8 cellular contexts compared by ENCODE assay signal in the genomic region with DNA sequence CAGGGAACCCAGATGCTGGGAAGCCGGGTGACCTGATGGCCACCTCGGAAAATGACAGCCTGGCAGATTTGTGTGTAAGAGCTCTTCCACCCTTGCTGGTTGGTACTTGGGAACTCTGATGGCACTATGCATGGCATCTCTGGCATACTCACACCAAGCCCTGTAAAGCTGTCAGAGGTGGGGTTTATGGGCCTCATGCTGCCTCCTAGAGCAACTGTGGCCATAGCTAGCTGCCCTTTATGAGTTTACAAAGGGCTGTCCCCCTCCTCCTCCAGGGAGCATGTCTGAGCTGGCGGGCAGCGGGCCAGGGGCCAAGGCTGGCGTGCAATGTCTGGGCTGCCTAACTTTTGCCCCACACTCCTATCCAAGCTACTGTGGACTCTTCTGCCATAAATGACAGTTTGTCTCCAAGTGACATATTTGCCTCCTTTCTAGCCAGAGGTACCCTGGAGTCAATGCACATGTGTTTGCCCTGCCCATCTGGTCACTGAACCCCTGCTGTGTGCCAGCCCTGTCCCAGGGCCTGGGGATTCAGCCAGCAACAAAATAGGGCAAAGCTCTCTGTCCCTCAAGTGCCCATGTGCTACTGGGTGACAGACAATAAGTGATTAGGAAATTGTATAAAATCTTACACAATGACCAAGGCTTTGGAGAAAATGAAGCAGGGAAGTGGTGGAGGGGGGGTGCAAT. TPM values are rescaled to one million over a fixed set of nuclear protein-coding genes. Genes with fewer than 3 reads are reported as not detected.
"Had no signal": no experiment of that assay in that cellular context is flagged by ENCODE, and none has a peak within 500 bp of the region (broad histone marks: within the 10 kb centered on the region; RNA-seq: fewer than 3 reads in every experiment).

No MANE protein-coding gene starts in this region.

RNA-seq across cellular contexts. Expression of a gene that starts 15.8 kb away (rescaled TPM):
- total RNA-seq: chondrocyte, epithelial cell of proximal tubule, foreskin keratinocyte, hepatocyte, mammary epithelial cell, myocyte had no signal
- polyA plus RNA-seq: fibroblast of lung, foreskin keratinocyte, hepatocyte, immature natural killer cell, mammary epithelial cell had no signal
